Comparison of ENCODE assay signal across 21 cellular contexts in the genomic region with DNA sequence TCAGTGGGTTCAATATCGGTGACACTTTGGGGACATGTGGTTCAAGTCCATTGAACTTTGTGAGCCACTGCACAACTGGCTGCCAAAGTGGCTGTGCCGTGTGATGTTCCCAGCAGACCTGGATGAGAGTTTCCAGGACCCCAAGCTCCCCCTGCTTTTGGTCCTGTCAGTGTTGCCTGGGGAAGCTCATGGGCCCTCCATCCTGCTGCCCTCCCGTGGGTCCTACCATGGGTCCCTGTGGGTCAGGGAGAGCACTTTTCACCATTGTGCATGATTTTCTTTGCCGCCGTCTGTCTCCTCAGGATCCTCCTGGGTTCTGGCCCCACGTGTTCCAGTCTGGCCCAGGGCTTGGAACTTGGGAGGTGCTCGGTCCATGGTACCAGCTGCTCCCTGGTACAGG. TPM values are rescaled to one million over a fixed set of nuclear protein-coding genes. Genes with fewer than 3 reads are reported as not detected.
DNase-seq lines count a peak whose midpoint lies in the region; ATAC-seq and TF ChIP-seq lines count a peak whose summit lies in the region.
"Had no signal": no experiment of that assay in that cellular context is flagged by ENCODE, and none has a peak within 500 bp of the region (broad histone marks: within the 10 kb centered on the region; RNA-seq: fewer than 3 reads in every experiment).

No MANE protein-coding gene starts in this region.

- H3K4me3 ChIP-seq in H7 (ENCODE audit: insufficient read depth, low read depth, low read length): no peak overlapping the region
- no peak overlapping the region for H3K4me3 ChIP-seq in HEK293 (ENCODE audit: low read depth, low read length)
- H3K4me3 ChIP-seq in endodermal cell (ENCODE audit: low read length): no peak overlapping the region
- H3K4me3 ChIP-seq: BLaER1 treated with 17β-estradiol and CSF1 and Interleukin-3, amounts not matched to agents 10 nM and 100 nM; GM12878; K562 had no signal

- H3K9me3 ChIP-seq in HEK293 (ENCODE audit: control insufficient read depth, insufficient read depth, low read depth, low read length) (no peaks in the 10 kb centered on the region), endodermal cell (ENCODE audit: control insufficient read depth, low read length) (no peaks in the 10 kb centered on the region)
- H3K9me3 ChIP-seq: BLaER1 treated with 17β-estradiol and CSF1 and Interleukin-3, amounts not matched to agents 10 nM and 100 nM had no signal

- 88 to 94% methylated on average over 6 to 7 of the region's 7 CpGs for WGBS in endodermal cell (ENCODE audit: insufficient coverage in 1 of 2, insufficient read length in 1 of 2), 2 experiments

- TF ChIP-seq CTCF in HEK293 (tag by site-specific recombination; IDR thresholded peaks at IDR 0.05) (no peak), endodermal cell (conservative IDR thresholded peaks at IDR 0.05) (no peak)

- POLR2A ChIA-PET in HEK293 (lab: Yijun Ruan, JAX): no interaction called here
- POLR2A ChIA-PET in activated CD8-positive, alpha-beta T cell treated with anti-CD3 and anti-CD28 coated beads, Interleukin-2, amount 10 ng/mL, durations not matched to agents 7 days and 5 days (lab: Charles Lee): no interaction called here

- no peak overlapping the region for H3K27ac Mint-ChIP-seq in endodermal cell
- no peak overlapping the region for H3K27ac Mint-ChIP-seq in activated CD8-positive, alpha-beta T cell treated with anti-CD3 and anti-CD28 coated beads, Interleukin-2, amount 10 ng/mL, durations not matched to agents 7 days and 5 days
- no peak overlapping the region for H3K27ac Mint-ChIP-seq in T-helper 2 cell treated with Interferon-gamma antibody and Interleukin-4, amounts not matched to agents 5 μg/mL and 100 μg/mL, for 36 hours
- H3K27ac Mint-ChIP-seq: B cell; CD8-positive, alpha-beta T cell had no signal

- no peaks in the 10 kb centered on the region for H3K9me3 Mint-ChIP-seq in endodermal cell
- H3K9me3 Mint-ChIP-seq in activated CD8-positive, alpha-beta T cell treated with anti-CD3 and anti-CD28 coated beads, Interleukin-2, amount 10 ng/mL, durations not matched to agents 7 days and 5 days (ENCODE audit: insufficient read depth): no peaks in the 10 kb centered on the region
- H3K9me3 Mint-ChIP-seq in T-helper 2 cell treated with Interferon-gamma antibody and Interleukin-4, amounts not matched to agents 5 μg/mL and 100 μg/mL, for 36 hours: no peaks in the 10 kb centered on the region
- H3K9me3 Mint-ChIP-seq: CD8-positive, alpha-beta T cell had no signal

- H3K4me1 Mint-ChIP-seq in endodermal cell: no peaks in the 10 kb centered on the region
- H3K4me1 Mint-ChIP-seq in activated CD8-positive, alpha-beta T cell treated with anti-CD3 and anti-CD28 coated beads, Interleukin-2, amount 10 ng/mL, durations not matched to agents 7 days and 5 days (ENCODE audit: low read depth): no peaks in the 10 kb centered on the region
- H3K4me1 Mint-ChIP-seq in T-helper 2 cell treated with Interferon-gamma antibody and Interleukin-4, amounts not matched to agents 5 μg/mL and 100 μg/mL, for 36 hours (ENCODE audit: low read depth): no peaks in the 10 kb centered on the region
- H3K4me1 Mint-ChIP-seq: B cell had no signal

- H3K9ac ChIP-seq in endodermal cell (ENCODE audit: extremely low read depth, low read length, poor library complexity, severe bottlenecking): no peak overlapping the region
- H3K9ac ChIP-seq: BLaER1 treated with 17β-estradiol and CSF1 and Interleukin-3, amounts not matched to agents 10 nM and 100 nM had no signal

- H3K4me3 Mint-ChIP-seq in endodermal cell: no peak overlapping the region
- no peak overlapping the region for H3K4me3 Mint-ChIP-seq in activated CD8-positive, alpha-beta T cell treated with anti-CD3 and anti-CD28 coated beads, Interleukin-2, amount 10 ng/mL, durations not matched to agents 7 days and 5 days
- no peak overlapping the region for H3K4me3 Mint-ChIP-seq in T-helper 2 cell treated with Interferon-gamma antibody and Interleukin-4, amounts not matched to agents 5 μg/mL and 100 μg/mL, for 36 hours
- H3K4me3 Mint-ChIP-seq: B cell; CD8-positive, alpha-beta T cell had no signal

- no peaks in the 10 kb centered on the region for H3K36me3 ChIP-seq in H7 (replicated peaks; ENCODE audit: control insufficient read depth, insufficient read depth, low read length)
- no peaks in the 10 kb centered on the region for H3K36me3 ChIP-seq in HEK293 (ENCODE audit: control insufficient read depth in 2 of 2, insufficient read depth in 1 of 2, low read length in 2 of 2)
- H3K36me3 ChIP-seq in endodermal cell (ENCODE audit: control insufficient read depth, insufficient read depth, low read length): no peaks in the 10 kb centered on the region
- H3K36me3 ChIP-seq: BLaER1 treated with 17β-estradiol and CSF1 and Interleukin-3, amounts not matched to agents 10 nM and 100 nM had no signal

- ATAC-seq in HG02840 (IDR thresholded peaks at IDR 0.05; ENCODE audit: low FRiP score, unreplicated experiment): no peak
- no peak for ATAC-seq in activated CD8-positive, alpha-beta T cell treated with anti-CD3 and anti-CD28 coated beads, Interleukin-2, amount 10 ng/mL, durations not matched to agents 7 days and 5 days
- ATAC-seq: CD8-positive, alpha-beta T cell; GM12878; HCT116; K562 had no signal

- CTCF ChIA-PET in HEK293 (lab: Yijun Ruan, JAX): interaction anchor here (0.8 to 1.8 kb wide), 2 partner anchors 14 to 18 kb away, joined by 4 to 7 read pairs; no protein-coding TSS in a partner anchor
- CTCF ChIA-PET in activated CD8-positive, alpha-beta T cell treated with anti-CD3 and anti-CD28 coated beads, Interleukin-2, amount 10 ng/mL, durations not matched to agents 7 days and 5 days (lab: Charles Lee): no interaction called here

- no peaks in the 10 kb centered on the region for H3K36me3 Mint-ChIP-seq in endodermal cell (ENCODE audit: low read depth)
- no peaks in the 10 kb centered on the region for H3K36me3 Mint-ChIP-seq in activated CD8-positive, alpha-beta T cell treated with anti-CD3 and anti-CD28 coated beads, Interleukin-2, amount 10 ng/mL, durations not matched to agents 7 days and 5 days (ENCODE audit: low read depth)
- H3K36me3 Mint-ChIP-seq in T-helper 2 cell treated with Interferon-gamma antibody and Interleukin-4, amounts not matched to agents 5 μg/mL and 100 μg/mL, for 36 hours (ENCODE audit: low read depth): no peaks in the 10 kb centered on the region
- H3K36me3 Mint-ChIP-seq: CD8-positive, alpha-beta T cell had no signal

- H3K27ac ChIP-seq in HEK293 (ENCODE audit: extremely low read depth, low read depth, low read length) (no peak overlapping the region), endodermal cell (ENCODE audit: low read depth, low read length) (no peak overlapping the region)
- H3K27ac ChIP-seq: BLaER1 treated with 17β-estradiol and CSF1 and Interleukin-3, amounts not matched to agents 10 nM and 100 nM; HL-60 had no signal

- H3K4me1 ChIP-seq in HEK293 (ENCODE audit: control insufficient read depth, insufficient read depth, low read length) (no peaks in the 10 kb centered on the region), endodermal cell (ENCODE audit: control insufficient read depth, insufficient read depth, low read length) (no peaks in the 10 kb centered on the region)
- H3K4me1 ChIP-seq: BLaER1 treated with 17β-estradiol and CSF1 and Interleukin-3, amounts not matched to agents 10 nM and 100 nM had no signal

- DNase-seq in H7 (peak; percentile 4), endodermal cell (peak; percentile 22), mesenteric fat pad (ENCODE audit: low spot score) (peak; percentile 72), germinal center (ENCODE audit: low spot score) (no peak)
- DNase-seq in activated CD8-positive, alpha-beta T cell treated with anti-CD3 and anti-CD28 coated beads, Interleukin-2, amount 10 ng/mL, durations not matched to agents 7 days and 5 days: no peak
- no peak for DNase-seq in T-helper 2 cell treated with Interferon-gamma antibody and Interleukin-4, amounts not matched to agents 5 μg/mL and 100 μg/mL, for 36 hours (ENCODE audit: low spot score)
- DNase-seq: Calu3; CD8-positive, alpha-beta T cell; DMS53; DND-41; EL; IMR-90 had no signal

- H3K27me3 ChIP-seq in H7 (ENCODE audit: control insufficient read depth, insufficient read depth, low read length): no peaks in the 10 kb centered on the region
- no peaks in the 10 kb centered on the region for H3K27me3 ChIP-seq in endodermal cell (ENCODE audit: control insufficient read depth, insufficient read depth, low read length, poor library complexity, severe bottlenecking)
- H3K27me3 ChIP-seq: BLaER1 treated with 17β-estradiol and CSF1 and Interleukin-3, amounts not matched to agents 10 nM and 100 nM had no signal

- H3K27me3 Mint-ChIP-seq in endodermal cell (ENCODE audit: insufficient read depth): no peaks in the 10 kb centered on the region
- no peaks in the 10 kb centered on the region for H3K27me3 Mint-ChIP-seq in activated CD8-positive, alpha-beta T cell treated with anti-CD3 and anti-CD28 coated beads, Interleukin-2, amount 10 ng/mL, durations not matched to agents 7 days and 5 days (ENCODE audit: low read depth)
- H3K27me3 Mint-ChIP-seq in T-helper 2 cell treated with Interferon-gamma antibody and Interleukin-4, amounts not matched to agents 5 μg/mL and 100 μg/mL, for 36 hours (ENCODE audit: low read depth): no peaks in the 10 kb centered on the region

TF ChIP-seq in HEK293, 187 proteins besides CTCF, POLR2A, EP300 and RAD21:
- TF ChIP-seq ZNF112 (tag by site-specific recombination; IDR thresholded peaks at IDR 0.05): no peak
- TF ChIP-seq PRDM4 (tag by site-specific recombination; IDR thresholded peaks at IDR 0.05): peak; percentile 61; the same call in 1 of the 2 replicates

RNA-seq across cellular contexts. Expression of gene LGALS9, which starts 38.1 kb away (rescaled TPM):
- total RNA-seq in H7 (2014; rRNA removed; shearing (Covaris generic)): 0.31 and 0.63 TPM in 2 replicates
- total RNA-seq in endodermal cell: 1 to 10 TPM; 1.6 to 2.9 TPM
- polyA plus RNA-seq in endodermal cell (2013, experiment 1 of 2): 2.1 TPM
- 2.1 TPM for polyA plus RNA-seq in endodermal cell (2013, experiment 2 of 2)
- total RNA-seq in mesenteric fat pad: 116 TPM
- total RNA-seq in activated CD8-positive, alpha-beta T cell treated with anti-CD3 and anti-CD28 coated beads, Interleukin-2, amount 10 ng/mL, durations not matched to agents 7 days and 5 days: 100 to 1,000 TPM; 160 to 173 TPM
- total RNA-seq: G401 had no signal

Comparison
In these comparisons a context has a peak if more than half of its experiments do, and no peak if none do; other contexts are left out.
1. DNase-seq: peak in H7 (single experiment), endodermal cell (single experiment) and mesenteric fat pad (single experiment); none in germinal center (single experiment), activated CD8-positive, alpha-beta T cell treated with anti-CD3 and anti-CD28 coated beads, Interleukin-2, amount 10 ng/mL, durations not matched to agents 7 days and 5 days (single experiment) and T-helper 2 cell treated with Interferon-gamma antibody and Interleukin-4, amounts not matched to agents 5 μg/mL and 100 μg/mL, for 36 hours (single experiment).
2. RNA of gene LGALS9, which starts 38.1 kb away (total RNA-seq): 160 to 173 TPM in activated CD8-positive, alpha-beta T cell treated with anti-CD3 and anti-CD28 coated beads, Interleukin-2, amount 10 ng/mL, durations not matched to agents 7 days and 5 days and 116 TPM in mesenteric fat pad (single experiment); 1.6 to 2.9 TPM in endodermal cell and 0.31 to 0.63 TPM in H7; every median in the first group is over 10 times any median in the second.